28 cellular contexts compared by ENCODE assay signal in genomic region chr17:8830141-8830540, GRCh38. TPM values are rescaled to one million over a fixed set of nuclear protein-coding genes. Genes with fewer than 3 reads are reported as not detected.
"Had no signal": no experiment of that assay in that cellular context is flagged by ENCODE, and none has a peak within 500 bp of the region (broad histone marks: within the 10 kb centered on the region; RNA-seq: fewer than 3 reads in every experiment).

No MANE protein-coding gene starts in this region.

- H3K27me3 Mint-ChIP-seq: activated CD4-positive, alpha-beta memory T cell treated with anti-CD3 and anti-CD28 coated beads for 36 hours; activated CD4-positive, alpha-beta T cell treated with anti-CD3 and anti-CD28 coated beads, Interleukin-2, amount 10 ng/mL, durations not matched to agents 7 days and 5 days; activated naive CD8-positive, alpha-beta T cell; activated T-cell treated with anti-CD3 and anti-CD28 coated beads, Interleukin-2, amount 50 U/mL, for 24 hours; brain; T-cell had no signal

- DNase-seq: activated CD4-positive, alpha-beta memory T cell treated with anti-CD3 and anti-CD28 coated beads for 36 hours; activated CD4-positive, alpha-beta T cell treated with anti-CD3 and anti-CD28 coated beads, Interleukin-2, amount 10 ng/mL, durations not matched to agents 7 days and 5 days; activated CD4-positive, CD25-positive, alpha-beta regulatory T cell; activated effector memory CD4-positive, alpha-beta T cell treated with anti-CD3 and anti-CD28 coated beads, Interleukin-2, amount 50 U/mL, for 16 hours; activated naive CD4-positive, alpha-beta T cell treated with Interleukin-2 at 50 U/mL for 16 hours; activated T-cell treated with anti-CD3 and anti-CD28 coated beads, Interleukin-2, amount 50 U/mL, for 24 hours; amygdala; MG63; MV-4-11; NCI-H1092 treated with DMSO at 0.1 percent for 48 hours; NCI-H1417 treated with DMSO at 0.1 percent for 48 hours; NCI-H1694; NCI-H2029; NCI-H345; NCI-H510A; NCI-H526 treated with DMSO at 0.1 percent for 48 hours; NK-92 treated with Interleukin-12 subunit alpha and Interleukin-12 subunit beta, amount 100 ng/mL, for 24 hours; RPMI8226; T-cell had no signal

- H3K27ac Mint-ChIP-seq: activated CD4-positive, alpha-beta memory T cell treated with anti-CD3 and anti-CD28 coated beads for 36 hours; activated CD4-positive, alpha-beta T cell treated with anti-CD3 and anti-CD28 coated beads, Interleukin-2, amount 10 ng/mL, durations not matched to agents 7 days and 5 days; activated naive CD8-positive, alpha-beta T cell; activated T-cell treated with anti-CD3 and anti-CD28 coated beads, Interleukin-2, amount 50 U/mL, for 24 hours; activated T-helper 1 cell treated with anti-CD3 and anti-CD28 coated beads, Interleukin-12 subunit alpha, Interleukin-12 subunit beta, Interleukin-2, Interleukin-4 antibody, amounts not matched to agents 30 ng/mL and 10 ng/mL and 1 ng/mL, durations not matched to agents 14 hours and 24 hours and 36 hours; brain; T-cell had no signal

- H3K4me3 Mint-ChIP-seq: activated CD4-positive, alpha-beta memory T cell treated with anti-CD3 and anti-CD28 coated beads for 36 hours; activated CD4-positive, alpha-beta T cell treated with anti-CD3 and anti-CD28 coated beads, Interleukin-2, amount 10 ng/mL, durations not matched to agents 7 days and 5 days; activated naive CD8-positive, alpha-beta T cell; activated T-cell treated with anti-CD3 and anti-CD28 coated beads, Interleukin-2, amount 50 U/mL, for 24 hours; activated T-helper 1 cell treated with anti-CD3 and anti-CD28 coated beads, Interleukin-12 subunit alpha, Interleukin-12 subunit beta, Interleukin-2, Interleukin-4 antibody, amounts not matched to agents 30 ng/mL and 10 ng/mL and 1 ng/mL, durations not matched to agents 14 hours and 24 hours and 36 hours; brain; T-cell had no signal

- H3K4me1 Mint-ChIP-seq: brain, T-cell had no signal

- ATAC-seq: Panc1, T-cell had no signal

- H3K36me3 Mint-ChIP-seq: activated CD4-positive, alpha-beta memory T cell treated with anti-CD3 and anti-CD28 coated beads for 36 hours; activated naive CD8-positive, alpha-beta T cell; brain had no signal

- H3K9me3 ChIP-seq: MG63 had no signal

- H3K9me3 Mint-ChIP-seq: activated CD4-positive, alpha-beta memory T cell treated with anti-CD3 and anti-CD28 coated beads for 36 hours; activated CD4-positive, alpha-beta T cell treated with anti-CD3 and anti-CD28 coated beads, Interleukin-2, amount 10 ng/mL, durations not matched to agents 7 days and 5 days; activated T-cell treated with anti-CD3 and anti-CD28 coated beads, Interleukin-2, amount 50 U/mL, for 24 hours; T-cell had no signal

- H3K4me2 ChIP-seq: KMS-11 had no signal

- H3K4me3 ChIP-seq: MG63, SK-N-MC had no signal

- H3K9ac ChIP-seq: KMS-11 had no signal

- H3K36me3 ChIP-seq: MG63 had no signal

- H3K27ac ChIP-seq: KMS-11, SK-N-MC, VCaP had no signal

RNA-seq across cellular contexts. Expression of gene MFSD6L, which starts 31.0 kb away (rescaled TPM):
- total RNA-seq: activated CD4-positive, alpha-beta memory T cell treated with anti-CD3 and anti-CD28 coated beads for 36 hours; activated CD8-positive, alpha-beta memory T cell treated with anti-CD3 and anti-CD28 coated beads for 36 hours; astrocyte had no signal

RNA-seq across cellular contexts. Expression of gene PIK3R6, which starts 37.3 kb away (rescaled TPM):
- total RNA-seq: astrocyte had no signal
